9 cellular contexts compared by ENCODE assay signal in the genomic region with DNA sequence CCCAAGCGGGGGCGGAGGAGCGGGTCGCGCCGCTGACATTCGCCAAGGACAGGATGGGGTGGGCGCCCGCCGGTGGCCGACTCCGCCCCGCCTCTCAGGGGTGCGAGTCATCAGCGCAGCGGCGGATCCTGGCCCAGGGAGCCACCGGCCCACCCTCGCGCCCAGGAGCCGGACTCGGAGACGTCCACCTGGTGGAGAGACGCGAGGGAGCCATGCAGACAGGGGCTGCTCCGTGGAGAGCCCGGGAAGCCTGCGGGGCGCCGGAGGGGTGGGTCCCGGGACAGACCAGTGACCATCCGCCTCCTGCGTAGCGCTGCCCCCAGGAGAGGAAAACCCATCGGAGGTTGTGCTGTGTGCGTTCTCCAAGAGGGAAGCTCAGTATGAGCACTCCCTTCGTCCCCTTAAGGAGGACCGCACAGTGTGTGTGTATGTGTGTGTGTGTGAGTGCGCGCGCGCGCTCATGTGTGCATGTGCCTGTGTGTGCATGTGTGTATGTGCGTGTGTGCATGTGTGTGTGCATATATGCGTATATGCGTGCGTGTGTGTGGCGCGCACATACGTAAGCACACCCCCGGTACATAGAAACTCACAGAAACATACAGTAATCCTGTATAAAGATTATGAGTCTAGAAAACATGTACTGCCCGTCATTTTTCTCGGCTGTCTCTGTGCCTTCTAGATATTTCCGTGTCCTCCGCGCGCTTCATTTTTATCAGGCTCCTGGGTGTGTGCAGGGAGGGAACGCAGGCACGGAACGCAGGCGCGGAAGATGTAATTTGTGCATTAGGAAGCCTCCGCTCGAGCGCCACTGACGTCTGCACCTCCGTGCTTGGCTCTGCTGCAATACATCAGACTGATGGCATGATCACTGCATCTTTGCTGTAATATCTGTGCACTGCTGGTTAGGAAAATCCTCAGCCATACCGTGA.
DNase-seq lines count a peak whose midpoint lies in the region; ATAC-seq and TF ChIP-seq lines count a peak whose summit lies in the region.
"Had no signal": no experiment of that assay in that cellular context is flagged by ENCODE, and none has a peak within 500 bp of the region (broad histone marks: within the 10 kb centered on the region; RNA-seq: fewer than 3 reads in every experiment).

No MANE protein-coding gene starts in this region.

- H3K27me3 ChIP-seq in GM23248 (replicated peaks; ENCODE audit: insufficient read depth) = no peaks in the 10 kb centered on the region
- H3K27me3 ChIP-seq in adipocyte (replicated peaks; ENCODE audit: control insufficient read depth, insufficient read depth, low read length) = peaks cover 33% of the 10 kb centered on the region
- H3K27me3 ChIP-seq in right cardiac atrium (ENCODE audit: control insufficient read depth, insufficient read depth) = peaks cover 2% of the 10 kb centered on the region

- H3K4me1 ChIP-seq in GM23248 (ENCODE audit: insufficient read depth) = peaks cover 33% of the 10 kb centered on the region
- peaks cover 27% of the 10 kb centered on the region for H3K4me1 ChIP-seq in adipocyte (ENCODE audit: control insufficient read depth, insufficient read depth, low read length)
- H3K4me1 ChIP-seq in right cardiac atrium (ENCODE audit: control insufficient read depth, insufficient read depth, low read length) = peaks cover 4% of the 10 kb centered on the region

- H3K79me2 ChIP-seq in GM23248 (ENCODE audit: insufficient read depth) = no peaks in the 10 kb centered on the region

- no peaks in the 10 kb centered on the region for H3K9me2 ChIP-seq in GM23248 (ENCODE audit: insufficient read depth)

- H4K20me1 ChIP-seq in GM23248 (ENCODE audit: insufficient read depth) = no peaks in the 10 kb centered on the region

- H3K36me3 ChIP-seq in GM23248 (ENCODE audit: low read depth) (no peaks in the 10 kb centered on the region), adipocyte (ENCODE audit: control insufficient read depth, insufficient read depth, low read length, severe bottlenecking) (no peaks in the 10 kb centered on the region)

- intact Hi-C loops in right cardiac atrium (cut with DNase I) = no loop called here

- H3K27ac ChIP-seq in GM23248 (no peak overlapping the region), right cardiac atrium (ENCODE audit: low read length) (no peak overlapping the region)

- H3F3A ChIP-seq in GM23248 (ENCODE audit: insufficient read depth) = peaks cover 8% of the 10 kb centered on the region; the same call in 1 of the 2 replicates

- TF ChIP-seq CTCF in retinal pigment epithelial cell (conservative IDR thresholded peaks at IDR 0.05; ENCODE audit: low read depth, low read length) = peak; percentile 20
- no peak for TF ChIP-seq CTCF in GM13976 (IDR thresholded peaks at IDR 0.05; ENCODE audit: borderline replicate concordance, control extremely low read depth, extremely low read depth, insufficient read depth, missing control alignments)

- peak overlapping the region; percentile 73 for H2AFZ ChIP-seq in GM23248

- peak in 1 of 2 donors; percentile 3 for ATAC-seq in right cardiac atrium
- ATAC-seq in HG03196 (IDR thresholded peaks at IDR 0.05; ENCODE audit: unreplicated experiment) = no peak

- in situ Hi-C loops in GM23248 (cut with MboI) (no loop called here), GM13976 (cut with MboI; ENCODE audit: low sequenced_read_pairs, unreplicated experiment) (no loop called here)

- peak overlapping the region; percentile 72 for H3K9ac ChIP-seq in GM23248
- H3K9ac ChIP-seq in adipocyte (ENCODE audit: low read length) = no peak overlapping the region

- 2% methylated on average over 55 to 63 of the region's 68 CpGs for WGBS in GM23248 (ENCODE audit: low coverage in 1 of 2, low lambda C conversion rate in 2 of 2, missing lambda C conversion rate in 2 of 2), 2 experiments
- WGBS in right cardiac atrium = 2% methylated on average over 68 of the region's 68 CpGs

- DNase-seq in GM23248 (peak; percentile 82), adipocyte (ENCODE audit: low read depth) (no peak), right cardiac atrium (peak; percentile 38 to 58 (median 53)), retinal pigment epithelial cell (ENCODE audit: low read depth) (no peak), T-helper 9 cell (no peak), GM13976 (ENCODE audit: low spot score) (no peak)
- no peak for DNase-seq in stimulated activated CD8-positive, alpha-beta memory T cell treated with anti-CD3 and anti-CD28 coated beads, Interleukin-4, amount 100 ng/mL, for 48 hours
- DNase-seq: activated CD4-positive, CD25-positive, alpha-beta regulatory T cell had no signal

- H3K4me3 ChIP-seq in GM23248 = peak overlapping the region; percentile 71
- peak overlapping the region; percentile 72 for H3K4me3 ChIP-seq in adipocyte (ENCODE audit: low read length)
- H3K4me3 ChIP-seq in right cardiac atrium (ENCODE audit: low read length) = peak overlapping the region; percentile 2
- peak overlapping the region; percentile 55 for H3K4me3 ChIP-seq in retinal pigment epithelial cell (ENCODE audit: low read length)

- peak overlapping the region; percentile 84 for H3K4me2 ChIP-seq in GM23248 (ENCODE audit: unreplicated experiment)

- H3K9me3 ChIP-seq in GM23248 (ENCODE audit: low read depth) (no peaks in the 10 kb centered on the region), adipocyte (ENCODE audit: control insufficient read depth, low read length) (no peaks in the 10 kb centered on the region), right cardiac atrium (ENCODE audit: control insufficient read depth, low read length) (no peaks in the 10 kb centered on the region)

Comparison
In these comparisons a context has a peak if more than half of its experiments do, and no peak if none do; other contexts are left out.
1. DNase-seq: peak in GM23248 (single experiment) and right cardiac atrium (3 of 3); none in adipocyte (single experiment), retinal pigment epithelial cell (single experiment), stimulated activated CD8-positive, alpha-beta memory T cell treated with anti-CD3 and anti-CD28 coated beads, Interleukin-4, amount 100 ng/mL, for 48 hours (single experiment), T-helper 9 cell (single experiment) and GM13976 (single experiment).
2. H3K4me3 ChIP-seq: peak in every context shown above with its lines; median percentile 72 in adipocyte; 71 in GM23248; 55 in retinal pigment epithelial cell; 2 in right cardiac atrium.